9 cellular contexts compared by ENCODE assay signal in genomic region chr2:218368150-218368528, GRCh38. TPM values are rescaled to one million over a fixed set of nuclear protein-coding genes. Genes with fewer than 3 reads are reported as not detected.
DNase-seq lines count a peak whose midpoint lies in the region; ATAC-seq, FAIRE-seq and TF ChIP-seq lines count a peak whose summit lies in the region.
"Had no signal": no experiment of that assay in that cellular context is flagged by ENCODE, and none has a peak within 500 bp of the region (broad histone marks: within the 10 kb centered on the region; RNA-seq: fewer than 3 reads in every experiment).

No MANE protein-coding gene starts in this region.

- intact Hi-C loops in CD4-positive, alpha-beta T cell (cut with DNase I, micrococcal nuclease): no loop called here
- intact Hi-C loops in PC-9 (cut with micrococcal nuclease; ENCODE audit: unreplicated experiment) (no loop called here), esophagus squamous epithelium (cut with DNase I) (no loop called here), pancreas (cut with DNase I) (no loop called here)

- no peaks in the 10 kb centered on the region for H3K27me3 ChIP-seq in CD4-positive, alpha-beta T cell (ENCODE audit: control insufficient read depth, insufficient read depth, low read length)
- H3K27me3 ChIP-seq in PC-9 (ENCODE audit: insufficient read depth, low read depth) (no peaks in the 10 kb centered on the region), esophagus squamous epithelium (no peaks in the 10 kb centered on the region), pancreas (no peaks in the 10 kb centered on the region)

- CTCF ChIA-PET in CD4-positive, alpha-beta T cell (lab: Charles Lee): interaction anchor here (0.9 to 1.5 kb wide), 3 partner anchors 28 to 95 kb away, joined by 3 to 5 read pairs (median 3); no protein-coding TSS in a partner anchor
- CTCF ChIA-PET in PC-9 (lab: Charles Lee): interaction anchor here (1.0 kb wide), 1 partner anchor 12 kb away, joined by 3 read pairs; the partner anchor contains the start of gene CATIP

- H3K4me1 ChIP-seq in PC-9 (replicated peaks; ENCODE audit: insufficient read depth) (no peaks in the 10 kb centered on the region; the same call in 1 of the 2 replicates), esophagus squamous epithelium (peaks cover 0 to 18% (median 6%) of the 10 kb centered on the region in 3 donors), pancreas (peaks cover 0 to 3% (median 0%) of the 10 kb centered on the region in 3 donors)

- POLR2A ChIA-PET in CD4-positive, alpha-beta T cell (lab: Charles Lee): interaction anchor here (1.2 to 3.6 kb wide), 5 partner anchors 26 to 88 kb away, joined by 3 to 33 read pairs (median 6); no protein-coding TSS in a partner anchor
- POLR2A ChIA-PET in PC-9 (lab: Charles Lee; ENCODE audit: unreplicated experiment): no interaction called here

- ATAC-seq in CD4-positive, alpha-beta T cell (ENCODE audit: poor library complexity): no peak
- ATAC-seq in pancreas: no peak
- ATAC-seq in GM21381 (IDR thresholded peaks at IDR 0.05; ENCODE audit: unreplicated experiment): no peak
- no peak for ATAC-seq in HG03571 (IDR thresholded peaks at IDR 0.05; ENCODE audit: unreplicated experiment)

- no peak for TF ChIP-seq CTCF in CD4-positive, alpha-beta T cell (IDR thresholded peaks at IDR 0.05)
- no peak for TF ChIP-seq CTCF in PC-9 (conservative IDR thresholded peaks at IDR 0.05)
- no peak for TF ChIP-seq CTCF in esophagus squamous epithelium (IDR thresholded peaks at IDR 0.05)
- TF ChIP-seq CTCF in pancreas (IDR thresholded peaks at IDR 0.05): no peak

- H3K36me3 ChIP-seq in PC-9 (ENCODE audit: low read depth) (no peaks in the 10 kb centered on the region), esophagus squamous epithelium (no peaks in the 10 kb centered on the region), pancreas (no peaks in the 10 kb centered on the region)

- peaks cover 4% of the 10 kb centered on the region for H3K9me3 ChIP-seq in CD4-positive, alpha-beta T cell (ENCODE audit: control insufficient read depth, low read length)
- H3K9me3 ChIP-seq in PC-9 (ENCODE audit: insufficient read depth, low read depth): no peaks in the 10 kb centered on the region
- H3K9me3 ChIP-seq in esophagus squamous epithelium: peaks cover 0 to 10% (median 0%) of the 10 kb centered on the region in 3 donors
- no peaks in the 10 kb centered on the region for H3K9me3 ChIP-seq in pancreas

- H3K27ac Mint-ChIP-seq in CD4-positive, alpha-beta T cell: peak overlapping the region; percentile 59

- H4K20me1 ChIP-seq in PC-9 (ENCODE audit: insufficient read depth): no peaks in the 10 kb centered on the region

- TF ChIP-seq POLR2A in esophagus squamous epithelium (IDR thresholded peaks at IDR 0.05): no peak

- BruUV-seq in PC-9 (replicated peaks; lab: Mats Ljungman, UMichigan): TSS peak; percentile 94

- peaks cover 41% of the 10 kb centered on the region for H3K4me1 Mint-ChIP-seq in CD4-positive, alpha-beta T cell (ENCODE audit: low read depth)
- H3K4me1 Mint-ChIP-seq: brain had no signal

- H3K79me2 ChIP-seq in PC-9 (ENCODE audit: low read depth): no peaks in the 10 kb centered on the region

- peak overlapping the region; percentile 79 for H3K4me2 ChIP-seq in PC-9

- no peaks in the 10 kb centered on the region for H3K36me3 Mint-ChIP-seq in CD4-positive, alpha-beta T cell (ENCODE audit: low read depth)
- H3K36me3 Mint-ChIP-seq: brain had no signal

- FAIRE-seq in pancreas (lab: Jason Lieb, UNC): no peak

- H3K27me3 Mint-ChIP-seq in CD4-positive, alpha-beta T cell: no peaks in the 10 kb centered on the region

- peak overlapping the region; percentile 77 for H3K4me3 Mint-ChIP-seq in CD4-positive, alpha-beta T cell

- peaks cover 11% of the 10 kb centered on the region for H3F3A ChIP-seq in PC-9 (ENCODE audit: insufficient read depth, low read depth)

- no peak for DNase-seq in CD4-positive, alpha-beta T cell
- no peak for DNase-seq in PC-9
- no peak for DNase-seq in esophagus squamous epithelium (lab: John Stamatoyannopoulos, UW)
- peak in 1 of 6 donors; percentile 32 for DNase-seq in pancreas
- no peak for DNase-seq in retina
- no peak for DNase-seq in Ammon's horn (ENCODE audit: low spot score)

- H3K4me3 ChIP-seq in PC-9: peak overlapping the region; percentile 62
- H3K4me3 ChIP-seq in esophagus squamous epithelium: peak overlapping the region; percentile 51 to 70 (median 60)
- peak overlapping the region; percentile 11 to 56 (median 40) for H3K4me3 ChIP-seq in pancreas

- peak overlapping the region; percentile 67 for H3K27ac ChIP-seq in CD4-positive, alpha-beta T cell (ENCODE audit: low read depth, low read length)
- H3K27ac ChIP-seq in PC-9: 0 out of 2 replicates have a peak overlapping the region, but pooled peaks have one; percentile 51
- peak overlapping the region; percentile 83 to 93 (median 92) for H3K27ac ChIP-seq in esophagus squamous epithelium
- peak overlapping the region; percentile 78 to 95 (median 85) for H3K27ac ChIP-seq in pancreas

- H2AFZ ChIP-seq in PC-9: peak overlapping the region; percentile 84

- H3K9me2 ChIP-seq in PC-9 (ENCODE audit: insufficient read depth): no peaks in the 10 kb centered on the region

- 51 to 59% methylated on average over 12 to 14 of the region's 21 CpGs for WGBS in esophagus squamous epithelium, 2 donors
- 59 to 62% methylated on average over 21 of the region's 21 CpGs for WGBS in pancreas, 2 donors

- no peaks in the 10 kb centered on the region for H3K9me3 Mint-ChIP-seq in CD4-positive, alpha-beta T cell

RNA-seq across cellular contexts. Expression of gene CATIP, which starts 11.5 kb away (rescaled TPM):
- total RNA-seq in CD4-positive, alpha-beta T cell: not detected
- total RNA-seq in PC-9 (2021) (1.1 and 2.4 TPM in 2 replicates), esophagus squamous epithelium (not detected), pancreas (1 to 10 TPM in 3 of 6 donors, under 1 TPM in 3; 0.64 to 2.7 (median 1.0) TPM)
- 1 to 10 TPM; 4.5 to 7.3 TPM for polyA plus RNA-seq in pancreas

RNA-seq across cellular contexts. Expression of gene SLC11A1, which starts 13.9 kb away (rescaled TPM):
- 1 to 10 TPM; 4.9 to 6.3 TPM for total RNA-seq in CD4-positive, alpha-beta T cell
- 0.35 and 0.44 TPM in 2 replicates for total RNA-seq in PC-9 (2021)
- 10 to 100 TPM in 1 of 4 donors, 1 to 10 TPM in 3; 1.7 to 10.6 (median 8.7) TPM for total RNA-seq in esophagus squamous epithelium
- 10 to 100 TPM in 2 of 6 donors, 1 to 10 TPM in 3, under 1 TPM in 1; 0.51 to 16.2 (median 5.6) TPM for total RNA-seq in pancreas
- polyA plus RNA-seq in pancreas: 1 to 10 TPM; 3.9 to 6.4 TPM

RNA-seq across cellular contexts. Expression of gene CTDSP1, which starts 31.5 kb away (rescaled TPM):
- total RNA-seq in CD4-positive, alpha-beta T cell: 10 to 100 TPM; 70.5 to 76.8 TPM
- total RNA-seq in PC-9 (2021) (61.8 and 69.6 TPM in 2 replicates), esophagus squamous epithelium (10 to 100 TPM; 47.3 to 87.4 (median 58.0) TPM), pancreas (10 to 100 TPM; 54.2 to 90.8 (median 71.5) TPM)
- 10 to 100 TPM; 76.0 to 89.8 TPM for polyA plus RNA-seq in pancreas

RNA-seq across cellular contexts. Expression of gene VIL1, which starts 50.8 kb away (rescaled TPM):
- under 1 TPM; 0.20 to 0.33 TPM for total RNA-seq in CD4-positive, alpha-beta T cell
- total RNA-seq in PC-9 (2021) (not detected in 2 replicates), esophagus squamous epithelium (not detected), pancreas (10 to 100 TPM; 10.7 to 27.9 (median 17.6) TPM)
- polyA plus RNA-seq in pancreas: 10 to 100 TPM; 10.1 to 12.6 TPM
